Comparison of ENCODE assay signal across 37 cellular contexts in the genomic region with DNA sequence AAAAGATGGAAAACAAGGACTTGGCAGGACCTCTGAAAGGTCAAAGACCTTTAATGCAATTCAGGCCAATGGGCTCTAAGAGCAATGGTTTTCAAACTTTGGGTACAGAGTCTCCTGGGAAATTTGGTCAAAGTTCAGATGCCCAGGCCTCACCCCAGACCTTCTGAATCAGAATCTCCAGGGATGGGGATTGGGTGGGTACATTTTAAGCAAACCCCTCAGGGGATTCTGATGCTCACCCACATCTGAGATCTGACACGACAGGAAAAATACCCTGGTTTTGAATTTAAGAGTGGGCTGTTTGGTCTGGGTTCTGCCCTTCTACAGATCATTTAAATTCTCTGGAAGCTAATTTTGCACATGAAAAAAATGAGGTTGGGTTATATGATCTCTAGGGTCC.
A peak's percentile ranks its signal among the peaks of the same experiment; 100 is the strongest.
DNase-seq lines count a peak whose midpoint lies in the region; ATAC-seq, FAIRE-seq and TF ChIP-seq lines count a peak whose summit lies in the region.
"Had no signal": no experiment of that assay in that cellular context is flagged by ENCODE, and none has a peak within 500 bp of the region (broad histone marks: within the 10 kb centered on the region; RNA-seq: fewer than 3 reads in every experiment).

No MANE protein-coding gene starts in this region.

- H4K8ac ChIP-seq in mesenchymal stem cell (ENCODE audit: low read length) = no peak overlapping the region

- H3K14ac ChIP-seq in mesenchymal stem cell (ENCODE audit: low read length in 2 of 2) = no peak overlapping the region

- no peak overlapping the region for H3K23ac ChIP-seq in mesenchymal stem cell (ENCODE audit: low read length in 2 of 2)

- H3K9me3 ChIP-seq in liver (ENCODE audit: control insufficient read depth in 4 of 4, low read length in 3 of 4) (no peaks in the 10 kb centered on the region), HepG2 (ENCODE audit: low read length) (no peaks in the 10 kb centered on the region), mesenchymal stem cell (ENCODE audit: control insufficient read depth, low read length) (peaks cover 6% of the 10 kb centered on the region)
- H3K9me3 ChIP-seq: BE2C, BLaER1, Caco-2 had no signal

- no peak for TF ChIP-seq EP300 in HepG2 (IDR thresholded peaks at IDR 0.05; ENCODE audit: low read depth in 2 of 2, low read length in 2 of 2)
- no peak for TF ChIP-seq EP300 in HepG2 (CRISPR knock-in tag; IDR thresholded peaks at IDR 0.05; ENCODE audit: borderline replicate concordance)

- H3K27me3 ChIP-seq in liver (ENCODE audit: control insufficient read depth in 4 of 4, insufficient read depth in 4 of 4, low read length in 3 of 4) (no peaks in the 10 kb centered on the region), HepG2 (ENCODE audit: control insufficient read depth in 1 of 2, insufficient read depth in 2 of 2, low read length in 2 of 2) (no peaks in the 10 kb centered on the region), mesenchymal stem cell (ENCODE audit: control insufficient read depth in 1 of 2, insufficient read depth in 1 of 2, low read length in 2 of 2) (no peaks in the 10 kb centered on the region)
- H3K27me3 ChIP-seq: BE2C; BLaER1; BLaER1 treated with 17β-estradiol and CSF1 and Interleukin-3, amounts not matched to agents 10 nM and 100 nM had no signal

- in situ Hi-C loops in HepG2 (cut with HindIII; ENCODE audit: extremely low pct_ligation_motif_present, low pct_unique_long_range_greater_than_20kb) = no loop called here

- no peak overlapping the region for H2BK5ac ChIP-seq in mesenchymal stem cell (ENCODE audit: low read depth, low read length, poor library complexity, severe bottlenecking)

- H2AFZ ChIP-seq in HepG2 (ENCODE audit: low read length) (no peak overlapping the region), mesenchymal stem cell (ENCODE audit: low read depth, low read length) (no peak overlapping the region)

- H3K4me1 Mint-ChIP-seq in stimulated activated memory B cell treated with anti-CD40 and anti-IgM and Interleukin-4, amounts not matched to agents 10 μg/mL and 1 μg/mL and 100 μg/mL, for 72 hours = peaks cover 21% of the 10 kb centered on the region
- peaks cover 16 to 37% of the 10 kb centered on the region in 2 donors for H3K4me1 Mint-ChIP-seq in stimulated activated naive B cell treated with anti-CD40 and anti-IgM and Interleukin-4, amounts not matched to agents 10 μg/mL and 1 μg/mL and 100 μg/mL, for 72 hours
- H3K4me1 Mint-ChIP-seq: B cell; CD4-positive, alpha-beta memory T cell had no signal

- H3K36me3 ChIP-seq in liver (ENCODE audit: control insufficient read depth in 4 of 4, insufficient read depth in 3 of 4, low read depth in 1 of 4, low read length in 3 of 4) (peaks cover 0 to 4% (median 3%) of the 10 kb centered on the region in 4 donors), HepG2 (replicated peaks in 1 of 2; ENCODE audit: control insufficient read depth in 1 of 2, insufficient read depth in 2 of 2, low read length in 2 of 2) (peaks cover 0 to 26% of the 10 kb centered on the region in 2 experiments; a peak in 4 of 5 replicates), mesenchymal stem cell (ENCODE audit: control insufficient read depth in 1 of 2, insufficient read depth in 2 of 2, low read depth in 1 of 2, low read length in 2 of 2) (peaks cover 3 to 50% of the 10 kb centered on the region in 2 experiments)

- no peaks in the 10 kb centered on the region for H3K9me3 Mint-ChIP-seq in stimulated activated memory B cell treated with anti-CD40 and anti-IgM and Interleukin-4, amounts not matched to agents 10 μg/mL and 1 μg/mL and 100 μg/mL, for 72 hours
- H3K9me3 Mint-ChIP-seq in stimulated activated naive B cell treated with anti-CD40 and anti-IgM and Interleukin-4, amounts not matched to agents 10 μg/mL and 1 μg/mL and 100 μg/mL, for 72 hours = peaks cover 0 to 1% of the 10 kb centered on the region in 2 donors
- H3K9me3 Mint-ChIP-seq: CD4-positive, alpha-beta memory T cell; CD4-positive, alpha-beta T cell; CD8-positive, alpha-beta memory T cell; CD8-positive, alpha-beta T cell had no signal

- BruUV-seq in HepG2 (replicated peaks; lab: Mats Ljungman, UMichigan) = no TSS peak

- H3K36me3 Mint-ChIP-seq in stimulated activated memory B cell treated with anti-CD40 and anti-IgM and Interleukin-4, amounts not matched to agents 10 μg/mL and 1 μg/mL and 100 μg/mL, for 72 hours = peaks cover 62% of the 10 kb centered on the region
- peaks cover 58 to 69% of the 10 kb centered on the region in 2 donors for H3K36me3 Mint-ChIP-seq in stimulated activated naive B cell treated with anti-CD40 and anti-IgM and Interleukin-4, amounts not matched to agents 10 μg/mL and 1 μg/mL and 100 μg/mL, for 72 hours

- H3K4ac ChIP-seq in mesenchymal stem cell (ENCODE audit: low read depth in 1 of 2, low read length in 2 of 2) = no peak overlapping the region

- no peak overlapping the region for H2BK12ac ChIP-seq in mesenchymal stem cell (ENCODE audit: low read length in 2 of 2)

- no peak for TF ChIP-seq CTCF in liver (IDR thresholded peaks at IDR 0.05; ENCODE audit: low read depth, low read length, missing input control)
- TF ChIP-seq CTCF in HepG2 (CRISPR knock-in tag; IDR thresholded peaks at IDR 0.05) = no peak

- H3K27me3 Mint-ChIP-seq in stimulated activated memory B cell treated with anti-CD40 and anti-IgM and Interleukin-4, amounts not matched to agents 10 μg/mL and 1 μg/mL and 100 μg/mL, for 72 hours = no peaks in the 10 kb centered on the region
- no peaks in the 10 kb centered on the region for H3K27me3 Mint-ChIP-seq in stimulated activated naive B cell treated with anti-CD40 and anti-IgM and Interleukin-4, amounts not matched to agents 10 μg/mL and 1 μg/mL and 100 μg/mL, for 72 hours
- H3K27me3 Mint-ChIP-seq: B cell; CD4-positive, alpha-beta memory T cell; CD4-positive, alpha-beta T cell; CD4-positive, CD25-positive, alpha-beta regulatory T cell; CD8-positive, alpha-beta memory T cell had no signal

- no peak for TF ChIP-seq POLR2A in HepG2 (IDR thresholded peaks at IDR 0.05; ENCODE audit: insufficient read depth in 1 of 2, low read depth in 2 of 2, low read length in 2 of 2)

- H3K4me3 ChIP-seq in liver (ENCODE audit: low read depth in 1 of 3, low read length in 3 of 3) = no peak overlapping the region
- H3K4me3 ChIP-seq in HepG2 (replicated peaks in 1 of 3; ENCODE audit: insufficient read depth in 1 of 3, low read depth in 2 of 3, low read length in 3 of 3) = no peak overlapping the region
- no peak overlapping the region for H3K4me3 ChIP-seq in mesenchymal stem cell (ENCODE audit: insufficient read depth in 1 of 2, low read depth in 1 of 2, low read length in 2 of 2)
- H3K4me3 ChIP-seq: A549; BLaER1; BLaER1 treated with 17β-estradiol and CSF1 and Interleukin-3, amounts not matched to agents 10 nM and 100 nM had no signal

- no peak for FAIRE-seq in HepG2 (lab: Jason Lieb, UNC)
- FAIRE-seq: A204.1, A549, D721Med had no signal

- no peaks in the 10 kb centered on the region for H4K20me1 ChIP-seq in HepG2 (ENCODE audit: insufficient read depth, low read length)
- H4K20me1 ChIP-seq: BLaER1; BLaER1 treated with 17β-estradiol and CSF1 and Interleukin-3, amounts not matched to agents 10 nM and 100 nM had no signal

- H2AK5ac ChIP-seq in mesenchymal stem cell (ENCODE audit: low read length, severe bottlenecking) = peak overlapping the region; percentile 63

- no peak for DNase-seq in HepG2 (ENCODE audit: low spot score)
- no peak for DNase-seq in mesenchymal stem cell
- DNase-seq in stimulated activated naive B cell treated with anti-CD40 and anti-IgM and Interleukin-4, amounts not matched to agents 10 μg/mL and 1 μg/mL and 100 μg/mL, for 72 hours = peak; percentile 15
- DNase-seq in HEK293T (ENCODE audit: extremely low spot score) = no peak
- no peak for DNase-seq in NCI-H345 (lab: John Stamatoyannopoulos, UW)
- DNase-seq: 8988T; ACHN; AML-193; BE2C; C1 segment of cervical spinal cord; Caco-2; Calu3; CD4-positive, alpha-beta memory T cell; CD4-positive, alpha-beta T cell; CD4-positive, CD25-positive, alpha-beta regulatory T cell; CD8-positive, alpha-beta memory T cell; CD8-positive, alpha-beta T cell; COR-L47; DMS 273 treated with DMSO at 0.1 percent for 48 hours; DMS153; DMS53; DMS79; DMS79 treated with DMSO at 0.1 percent for 48 hours; DND-41; EL had no signal

- H3K27ac ChIP-seq in liver (ENCODE audit: low read depth in 1 of 2, low read length in 2 of 2) (no peak overlapping the region), HepG2 (ENCODE audit: extremely low read length, insufficient read depth, low read length) (no peak overlapping the region), mesenchymal stem cell (ENCODE audit: low read length, poor library complexity, severe bottlenecking) (no peak overlapping the region)
- H3K27ac ChIP-seq: 22Rv1; A549; BLaER1; BLaER1 treated with 17β-estradiol and CSF1 and Interleukin-3, amounts not matched to agents 10 nM and 100 nM; C4-2B had no signal

- CTCF ChIA-PET in HepG2 (lab: Yijun Ruan, JAX; ENCODE audit: low intra/inter-chr PET ratio, low total read pairs) (no interaction called here), HEK293T (lab: Yijun Ruan, JAX) (interaction anchor here (0.6 kb wide), 1 partner anchor 81 kb away, joined by 3 read pairs; no protein-coding TSS in a partner anchor)

- H2BK15ac ChIP-seq in mesenchymal stem cell (ENCODE audit: low read depth, poor library complexity, severe bottlenecking) = no peak overlapping the region

- no peak for TF ChIP-seq RAD21 in liver (IDR thresholded peaks at IDR 0.05)
- TF ChIP-seq RAD21 in HepG2 (CRISPR knock-in tag; IDR thresholded peaks at IDR 0.05) = no peak

- peak overlapping the region; percentile 65 for H3K27ac Mint-ChIP-seq in stimulated activated memory B cell treated with anti-CD40 and anti-IgM and Interleukin-4, amounts not matched to agents 10 μg/mL and 1 μg/mL and 100 μg/mL, for 72 hours
- H3K27ac Mint-ChIP-seq in stimulated activated naive B cell treated with anti-CD40 and anti-IgM and Interleukin-4, amounts not matched to agents 10 μg/mL and 1 μg/mL and 100 μg/mL, for 72 hours = peak overlapping the region; percentile 47
- H3K27ac Mint-ChIP-seq: B cell; CD4-positive, alpha-beta T cell; CD8-positive, alpha-beta T cell had no signal

- peaks cover 20% of the 10 kb centered on the region for H3K79me1 ChIP-seq in mesenchymal stem cell (replicated peaks; ENCODE audit: low read length, poor library complexity, severe bottlenecking)

- H3K9ac ChIP-seq in liver (ENCODE audit: low read depth in 1 of 2, low read length in 2 of 2) = no peak overlapping the region
- H3K9ac ChIP-seq in HepG2 (ENCODE audit: insufficient read depth, low read depth, low read length) = no peak overlapping the region
- H3K9ac ChIP-seq in mesenchymal stem cell (ENCODE audit: low read length) = no peak overlapping the region
- H3K9ac ChIP-seq: BLaER1; BLaER1 treated with 17β-estradiol and CSF1 and Interleukin-3, amounts not matched to agents 10 nM and 100 nM had no signal

- intact Hi-C loops in HepG2 (cut with micrococcal nuclease; ENCODE audit: unreplicated experiment) = no loop called here

- WGBS in liver = 98% methylated on average over 1 of the region's 1 CpG
- WGBS in HepG2 (ENCODE audit: low lambda C conversion rate) = 100% methylated on average over 1 of the region's 1 CpG
- 100% methylated on average over 1 of the region's 1 CpG for WGBS in mesenchymal stem cell

- no peak overlapping the region for H3K4me3 Mint-ChIP-seq in stimulated activated memory B cell treated with anti-CD40 and anti-IgM and Interleukin-4, amounts not matched to agents 10 μg/mL and 1 μg/mL and 100 μg/mL, for 72 hours
- H3K4me3 Mint-ChIP-seq in stimulated activated naive B cell treated with anti-CD40 and anti-IgM and Interleukin-4, amounts not matched to agents 10 μg/mL and 1 μg/mL and 100 μg/mL, for 72 hours = peak overlapping the region in 1 of 2 donors; percentile 23
- H3K4me3 Mint-ChIP-seq: B cell; CD14-positive monocyte; CD4-positive, alpha-beta memory T cell; CD4-positive, alpha-beta T cell; CD4-positive, CD25-positive, alpha-beta regulatory T cell; CD8-positive, alpha-beta memory T cell; CD8-positive, alpha-beta T cell had no signal

- H2BK120ac ChIP-seq in mesenchymal stem cell (ENCODE audit: low read depth, low read length) = no peak overlapping the region

- H4K91ac ChIP-seq in mesenchymal stem cell (ENCODE audit: low read length) = no peak overlapping the region

- H3K4me2 ChIP-seq in HepG2 (ENCODE audit: low read depth, low read length) (no peak overlapping the region), mesenchymal stem cell (ENCODE audit: low read length, poor library complexity, severe bottlenecking) (no peak overlapping the region)
- H3K4me2 ChIP-seq: A549 had no signal

- no peak overlapping the region for H3K18ac ChIP-seq in mesenchymal stem cell (ENCODE audit: low read depth in 1 of 2, low read length in 2 of 2)

- H3K79me2 ChIP-seq in HepG2 (ENCODE audit: insufficient read depth, low read length) = no peaks in the 10 kb centered on the region

- H3K4me1 ChIP-seq in liver (ENCODE audit: control insufficient read depth in 4 of 4, insufficient read depth in 4 of 4, low read length in 3 of 4) = no peaks in the 10 kb centered on the region
- H3K4me1 ChIP-seq in HepG2 (ENCODE audit: insufficient read depth, low read length) = no peaks in the 10 kb centered on the region
- peaks cover 4% of the 10 kb centered on the region for H3K4me1 ChIP-seq in mesenchymal stem cell (ENCODE audit: control insufficient read depth, insufficient read depth, low read depth, low read length)
- H3K4me1 ChIP-seq: A549, Caco-2 had no signal

- POLR2A ChIA-PET in HepG2 (lab: Yijun Ruan, JAX) = no interaction called here
- POLR2A ChIA-PET in HEK293T (lab: Yijun Ruan, JAX) = no interaction called here

- no peak for ATAC-seq in HepG2
- ATAC-seq in stimulated activated memory B cell treated with anti-CD40 and anti-IgM and Interleukin-4, amounts not matched to agents 10 μg/mL and 1 μg/mL and 100 μg/mL, for 72 hours = peak; percentile 74
- peak; percentile 90 to 91 for ATAC-seq in stimulated activated naive B cell treated with anti-CD40 and anti-IgM and Interleukin-4, amounts not matched to agents 10 μg/mL and 1 μg/mL and 100 μg/mL, for 72 hours (replicated peaks)
- no peak for ATAC-seq in GM19452 (IDR thresholded peaks at IDR 0.05; ENCODE audit: unreplicated experiment)
- ATAC-seq: A549; CD8-positive, alpha-beta T cell had no signal

Comparison
In these comparisons a context has a peak if more than half of its experiments do, and no peak if none do; other contexts are left out.
1. ATAC-seq: peak in stimulated activated memory B cell treated with anti-CD40 and anti-IgM and Interleukin-4, amounts not matched to agents 10 μg/mL and 1 μg/mL and 100 μg/mL, for 72 hours (single experiment) and stimulated activated naive B cell treated with anti-CD40 and anti-IgM and Interleukin-4, amounts not matched to agents 10 μg/mL and 1 μg/mL and 100 μg/mL, for 72 hours (2 of 2); none in HepG2 (single experiment) and GM19452 (single experiment).